In genomic region chr18:3321133-3321812, GRCh38 we compare ENCODE assay signal across 11 cellular contexts. TPM values are rescaled to one million over a fixed set of nuclear protein-coding genes. Genes with fewer than 3 reads are reported as not detected.
DNase-seq lines count a peak whose midpoint lies in the region; ATAC-seq and TF ChIP-seq lines count a peak whose summit lies in the region.
"Had no signal": no experiment of that assay in that cellular context is flagged by ENCODE, and none has a peak within 500 bp of the region (broad histone marks: within the 10 kb centered on the region; RNA-seq: fewer than 3 reads in every experiment).

No MANE protein-coding gene starts in this region.

- H3K9me3 ChIP-seq in PC-3 (ENCODE audit: low read length): no peaks in the 10 kb centered on the region
- no peaks in the 10 kb centered on the region for H3K9me3 ChIP-seq in esophagus squamous epithelium

- H3K79me2 ChIP-seq in PC-3 (ENCODE audit: low read length): no peaks in the 10 kb centered on the region

- H3K36me3 ChIP-seq in PC-3 (ENCODE audit: low read depth, low read length) (no peaks in the 10 kb centered on the region), esophagus squamous epithelium (no peaks in the 10 kb centered on the region)

- BruUV-seq in PC-3 (replicated peaks; lab: Mats Ljungman, UMichigan): no TSS peak

- H3K4me2 ChIP-seq in PC-3 (ENCODE audit: low read length): peak overlapping the region; percentile 19

- no peaks in the 10 kb centered on the region for H3K9me3 Mint-ChIP-seq in activated T-cell treated with anti-CD3 and anti-CD28 coated beads, Interleukin-2, amount 50 U/mL, for 72 hours
- no peaks in the 10 kb centered on the region for H3K9me3 Mint-ChIP-seq in stimulated activated effector memory CD8-positive, alpha-beta T cell treated with anti-CD3 and anti-CD28 coated beads, Interleukin-12 subunit alpha, Interleukin-12 subunit beta, amount 100 ng/mL, for 72 hours

- H3K4me3 Mint-ChIP-seq in activated T-cell treated with anti-CD3 and anti-CD28 coated beads, Interleukin-2, amount 50 U/mL, for 72 hours: peak overlapping the region in 1 of 2 donors; percentile 1
- H3K4me3 Mint-ChIP-seq in stimulated activated effector memory CD8-positive, alpha-beta T cell treated with anti-CD3 and anti-CD28 coated beads, Interleukin-12 subunit alpha, Interleukin-12 subunit beta, amount 100 ng/mL, for 72 hours: no peak overlapping the region

- 59 to 94% methylated on average over 3 of the region's 3 CpGs for WGBS in esophagus squamous epithelium, 2 donors

- H3K27ac Mint-ChIP-seq in activated T-cell treated with anti-CD3 and anti-CD28 coated beads, Interleukin-2, amount 50 U/mL, for 72 hours: no peak overlapping the region
- H3K27ac Mint-ChIP-seq in stimulated activated effector memory CD8-positive, alpha-beta T cell treated with anti-CD3 and anti-CD28 coated beads, Interleukin-12 subunit alpha, Interleukin-12 subunit beta, amount 100 ng/mL, for 72 hours: no peak overlapping the region

- H2AFZ ChIP-seq in PC-3 (ENCODE audit: low read length): no peak overlapping the region

- intact Hi-C loops in PC-3 (cut with micrococcal nuclease) (no loop called here), esophagus squamous epithelium (cut with DNase I) (no loop called here)

- H3K27ac ChIP-seq in PC-3 (ENCODE audit: low read length) (peak overlapping the region; percentile 69), esophagus squamous epithelium (no peak overlapping the region)
- H3K27ac ChIP-seq: C4-2B had no signal

- H3K36me3 Mint-ChIP-seq in activated T-cell treated with anti-CD3 and anti-CD28 coated beads, Interleukin-2, amount 50 U/mL, for 72 hours (ENCODE audit: insufficient read depth in 2 of 2): no peaks in the 10 kb centered on the region
- H3K36me3 Mint-ChIP-seq in stimulated activated effector memory CD8-positive, alpha-beta T cell treated with anti-CD3 and anti-CD28 coated beads, Interleukin-12 subunit alpha, Interleukin-12 subunit beta, amount 100 ng/mL, for 72 hours: no peaks in the 10 kb centered on the region

- TF ChIP-seq POLR2A in esophagus squamous epithelium (IDR thresholded peaks at IDR 0.05): no peak

- peak; percentile 60 to 71 for ATAC-seq in activated T-cell treated with anti-CD3 and anti-CD28 coated beads, Interleukin-2, amount 50 U/mL, for 72 hours (replicated peaks in 1 of 2)
- ATAC-seq in PC-3 (peak; percentile 68), esophagus mucosa (peak; percentile 43), HG03159 (IDR thresholded peaks at IDR 0.05; ENCODE audit: unreplicated experiment) (no peak), GM19324 (IDR thresholded peaks at IDR 0.05; ENCODE audit: low FRiP score, unreplicated experiment) (no peak)
- ATAC-seq in stimulated activated effector memory CD8-positive, alpha-beta T cell treated with anti-CD3 and anti-CD28 coated beads, Interleukin-12 subunit alpha, Interleukin-12 subunit beta, amount 100 ng/mL, for 72 hours: peak; percentile 73

- peaks cover 34% of the 10 kb centered on the region for H3K4me1 Mint-ChIP-seq in activated T-cell treated with anti-CD3 and anti-CD28 coated beads, Interleukin-2, amount 50 U/mL, for 72 hours (ENCODE audit: low read depth)
- peaks cover 32% of the 10 kb centered on the region for H3K4me1 Mint-ChIP-seq in stimulated activated effector memory CD8-positive, alpha-beta T cell treated with anti-CD3 and anti-CD28 coated beads, Interleukin-12 subunit alpha, Interleukin-12 subunit beta, amount 100 ng/mL, for 72 hours

- H3K4me3 ChIP-seq in PC-3 (ENCODE audit: low read length): no peak overlapping the region
- H3K4me3 ChIP-seq in esophagus squamous epithelium: no peak overlapping the region

- no peaks in the 10 kb centered on the region for H3K27me3 ChIP-seq in PC-3 (ENCODE audit: low read length)
- no peaks in the 10 kb centered on the region for H3K27me3 ChIP-seq in esophagus squamous epithelium

- peak; percentile 38 to 47 for DNase-seq in activated T-cell treated with anti-CD3 and anti-CD28 coated beads, Interleukin-2, amount 50 U/mL, for 72 hours
- no peak for DNase-seq in activated T-cell treated with anti-CD3 and anti-CD28 coated beads, Interleukin-2, amount 50 U/mL, for 1 hour
- DNase-seq in PC-3 (peak; percentile 97), esophagus squamous epithelium (lab: John Stamatoyannopoulos, UW) (no peak)
- DNase-seq in stimulated activated effector memory CD8-positive, alpha-beta T cell treated with anti-CD3 and anti-CD28 coated beads, Interleukin-12 subunit alpha, Interleukin-12 subunit beta, amount 100 ng/mL, for 72 hours (ENCODE audit: low spot score in 2 of 2): no peak
- DNase-seq: cerebellar nuclear complex, NCI-H510A treated with DMSO at 0.1 percent for 48 hours had no signal

- CTCF ChIA-PET in PC-3 (lab: Charles Lee): interaction anchor here (0.5 kb wide), 1 partner anchor 126 kb away, joined by 6 read pairs; no protein-coding TSS in a partner anchor

- 0 out of 2 replicates have a peak overlapping the region, but pooled peaks have one; percentile 7 for H3K9ac ChIP-seq in PC-3 (ENCODE audit: low read length)

- no peak for TF ChIP-seq CTCF in PC-3 (conservative IDR thresholded peaks at IDR 0.05; ENCODE audit: low read depth, low read length)
- TF ChIP-seq CTCF in esophagus squamous epithelium (IDR thresholded peaks at IDR 0.05): no peak

- no peaks in the 10 kb centered on the region for H3K9me2 ChIP-seq in PC-3 (replicated peaks; ENCODE audit: low read length)

- peaks cover 22% of the 10 kb centered on the region for H3K27me3 Mint-ChIP-seq in activated T-cell treated with anti-CD3 and anti-CD28 coated beads, Interleukin-2, amount 50 U/mL, for 72 hours (ENCODE audit: low read depth)

- POLR2A ChIA-PET in PC-3 (lab: Charles Lee; ENCODE audit: unreplicated experiment): no interaction called here

- no peaks in the 10 kb centered on the region for H3F3A ChIP-seq in PC-3 (ENCODE audit: low read length, unreplicated experiment)

- H3K4me1 ChIP-seq in PC-3 (ENCODE audit: insufficient read depth, low read length) (peaks cover 36% of the 10 kb centered on the region), esophagus squamous epithelium (peaks cover 0 to 9% (median 5%) of the 10 kb centered on the region in 3 donors)

- H4K20me1 ChIP-seq in PC-3 (ENCODE audit: low read length): no peaks in the 10 kb centered on the region

RNA-seq across cellular contexts. Expression of gene MYL12B, which starts 59.3 kb away (rescaled TPM):
- 100 to 1,000 TPM; 235 to 276 TPM for total RNA-seq in activated T-cell treated with anti-CD3 and anti-CD28 coated beads, Interleukin-2, amount 50 U/mL, for 72 hours
- total RNA-seq in PC-3 (2014; rRNA removed): 233 and 308 TPM in 2 replicates
- total RNA-seq in esophagus mucosa: 403 TPM
- 100 to 1,000 TPM; 362 to 430 (median 386) TPM for total RNA-seq in esophagus squamous epithelium

Comparison
In these comparisons a context has a peak if more than half of its experiments do, and no peak if none do; other contexts are left out.
1. DNase-seq: peak in activated T-cell treated with anti-CD3 and anti-CD28 coated beads, Interleukin-2, amount 50 U/mL, for 72 hours (2 of 2) and PC-3 (single experiment); none in activated T-cell treated with anti-CD3 and anti-CD28 coated beads, Interleukin-2, amount 50 U/mL, for 1 hour (single experiment), stimulated activated effector memory CD8-positive, alpha-beta T cell treated with anti-CD3 and anti-CD28 coated beads, Interleukin-12 subunit alpha, Interleukin-12 subunit beta, amount 100 ng/mL, for 72 hours (0 of 2) and esophagus squamous epithelium (single experiment).
2. ATAC-seq: peak in activated T-cell treated with anti-CD3 and anti-CD28 coated beads, Interleukin-2, amount 50 U/mL, for 72 hours (2 of 2), PC-3 (single experiment), esophagus mucosa (single experiment) and stimulated activated effector memory CD8-positive, alpha-beta T cell treated with anti-CD3 and anti-CD28 coated beads, Interleukin-12 subunit alpha, Interleukin-12 subunit beta, amount 100 ng/mL, for 72 hours (single experiment); none in HG03159 (single experiment) and GM19324 (single experiment).